In genomic region chr16:89657442-89658220, GRCh38 we compare ENCODE assay signal across 1 cellular context.
TF ChIP-seq lines count a peak whose summit lies in the region.

CHMP1A (minus strand) TSS chr16:89657708; CDS start chr16:89657588, 120 bp downstream.
SPATA33 (plus strand) TSS chr16:89657836; CDS start chr16:89657912, 76 bp downstream.

TF ChIP-seq in HepG2, 621 proteins besides CTCF, POLR2A, EP300 and RAD21 (continued from another document and continues in another):
- TF ChIP-seq ZNF383 (CRISPR knock-in tag; IDR thresholded peaks at IDR 0.05; ENCODE audit: borderline replicate concordance) = 0 out of 2 replicates have a peak, but pooled peaks have one; percentile 72
- TF ChIP-seq ZNF234 (CRISPR knock-in tag; conservative IDR thresholded peaks at IDR 0.05) = no peak
- peak; percentile 69 for TF ChIP-seq NFKB2 (CRISPR knock-in tag; IDR thresholded peaks at IDR 0.05; ENCODE audit: borderline replicate concordance)
- TF ChIP-seq ZNF33A (CRISPR knock-in tag; IDR thresholded peaks at IDR 0.05; ENCODE audit: borderline replicate concordance) = no peak
- no peak for TF ChIP-seq EZH2 (conservative IDR thresholded peaks at IDR 0.05; ENCODE audit: low read depth, low read length)
- no peak for TF ChIP-seq SMAD1 (CRISPR knock-in tag; IDR thresholded peaks at IDR 0.05; ENCODE audit: borderline replicate concordance, low read depth)
- no peak; the same call in 1 of the 2 replicates for TF ChIP-seq MEIS1 (CRISPR knock-in tag; IDR thresholded peaks at IDR 0.05; ENCODE audit: borderline replicate concordance)
- peak; percentile 92 for TF ChIP-seq ZNF547 (CRISPR knock-in tag; IDR thresholded peaks at IDR 0.05)
- TF ChIP-seq NFYC (CRISPR knock-in tag; IDR thresholded peaks at IDR 0.05) = 0 out of 2 replicates have a peak, but pooled peaks have one; percentile 8
- peak; percentile 73; the same call in 1 of the 2 replicates for TF ChIP-seq ZSCAN21 (CRISPR knock-in tag; IDR thresholded peaks at IDR 0.05; ENCODE audit: borderline replicate concordance)
- no peak; the same call in 1 of the 2 replicates for TF ChIP-seq CCDC6 (CRISPR knock-in tag; IDR thresholded peaks at IDR 0.05)
- no peak; the same call in 1 of the 2 replicates for TF ChIP-seq ATF3 (CRISPR knock-in tag; IDR thresholded peaks at IDR 0.05)
- TF ChIP-seq IRF2 (CRISPR knock-in tag; IDR thresholded peaks at IDR 0.05) = peak; percentile 80
- TF ChIP-seq ZFP36L2 (CRISPR knock-in tag; IDR thresholded peaks at IDR 0.05) = 0 out of 2 replicates have a peak, but pooled peaks have one; percentile 40
- peak; percentile 25; the same call in 1 of the 2 replicates for TF ChIP-seq THRA (CRISPR knock-in tag; IDR thresholded peaks at IDR 0.05; ENCODE audit: borderline replicate concordance)
- TF ChIP-seq IRF9 (CRISPR knock-in tag; IDR thresholded peaks at IDR 0.05; ENCODE audit: borderline replicate concordance) = peak; percentile 89; the same call in 1 of the 2 replicates
- no peak for TF ChIP-seq CREM (IDR thresholded peaks at IDR 0.05)
- no peak for TF ChIP-seq CREM (CRISPR knock-in tag; IDR thresholded peaks at IDR 0.05)
- TF ChIP-seq KLF9 (CRISPR knock-in tag; IDR thresholded peaks at IDR 0.05; ENCODE audit: low read depth) = peak; percentile 62
- peak; percentile 31; the same call in 1 of the 2 replicates for TF ChIP-seq CENPT (CRISPR knock-in tag; IDR thresholded peaks at IDR 0.05; ENCODE audit: low read depth)
- peak; percentile 18 for TF ChIP-seq XRCC5 (optimal IDR thresholded peaks at IDR 0.05; ENCODE audit: low read length)
- peak; percentile 65 for TF ChIP-seq POLR2AphosphoS5 (IDR thresholded peaks at IDR 0.05; ENCODE audit: low read depth, low read length)
- 0 out of 2 replicates have a peak, but pooled peaks have one; percentile 57 for TF ChIP-seq SIN3B (IDR thresholded peaks at IDR 0.05; ENCODE audit: low read length)
- no peak for TF ChIP-seq KDM1A (CRISPR knock-in tag; IDR thresholded peaks at IDR 0.05)
- TF ChIP-seq HIC2 (CRISPR knock-in tag; IDR thresholded peaks at IDR 0.05; ENCODE audit: low read depth) = 0 out of 2 replicates have a peak, but pooled peaks have one; percentile 30
- no peak for TF ChIP-seq RCOR2 (CRISPR knock-in tag; IDR thresholded peaks at IDR 0.05)
- TF ChIP-seq MXI1 (IDR thresholded peaks at IDR 0.05; ENCODE audit: borderline replicate concordance, low read depth, low read length) = peak; percentile 99
- TF ChIP-seq ZEB1 (IDR thresholded peaks at IDR 0.05; ENCODE audit: insufficient replicate concordance, low read depth) = peak; percentile 39
- no peak for TF ChIP-seq HNRNPUL1 (IDR thresholded peaks at IDR 0.05; ENCODE audit: low read depth, low read length)
- no peak for TF ChIP-seq POLR2AphosphoS2 (IDR thresholded peaks at IDR 0.05; ENCODE audit: low read depth, low read length)
- peak; percentile 97 for TF ChIP-seq HDAC1 (CRISPR knock-in tag; IDR thresholded peaks at IDR 0.05)
- no peak for TF ChIP-seq ATRX (CRISPR knock-in tag; IDR thresholded peaks at IDR 0.05; ENCODE audit: borderline replicate concordance)
- TF ChIP-seq ZNF124 (CRISPR knock-in tag; IDR thresholded peaks at IDR 0.05) = peak; percentile 79
- no peak for TF ChIP-seq RNF219 (CRISPR knock-in tag; IDR thresholded peaks at IDR 0.05)
- no peak for TF ChIP-seq THYN1 (CRISPR knock-in tag; IDR thresholded peaks at IDR 0.05; ENCODE audit: borderline replicate concordance, low read depth)
- no peak for TF ChIP-seq ZNF740 (CRISPR knock-in tag; IDR thresholded peaks at IDR 0.05)
- TF ChIP-seq ZNF3 (CRISPR knock-in tag; IDR thresholded peaks at IDR 0.05) = no peak
- TF ChIP-seq ADNP (CRISPR knock-in tag; IDR thresholded peaks at IDR 0.05) = 0 out of 2 replicates have a peak, but pooled peaks have one; percentile 37
- TF ChIP-seq HMGXB3 (CRISPR knock-in tag; IDR thresholded peaks at IDR 0.05; ENCODE audit: borderline replicate concordance) = 0 out of 2 replicates have a peak, but pooled peaks have one; percentile 40
- TF ChIP-seq RBFOX2 (IDR thresholded peaks at IDR 0.05; ENCODE audit: low read depth, low read length) = peak; percentile 95
- TF ChIP-seq ELF4 (CRISPR knock-in tag; IDR thresholded peaks at IDR 0.05; ENCODE audit: borderline replicate concordance) = peak; percentile 85; the same call in 1 of the 2 replicates
- no peak for TF ChIP-seq ZNF652 (CRISPR knock-in tag; IDR thresholded peaks at IDR 0.05; ENCODE audit: borderline replicate concordance, low read depth)
- peak; percentile 76; the same call in 1 of the 2 replicates for TF ChIP-seq KDM3A (CRISPR knock-in tag; IDR thresholded peaks at IDR 0.05; ENCODE audit: low read depth)
- no peak for TF ChIP-seq GATA4 (IDR thresholded peaks at IDR 0.05; ENCODE audit: borderline replicate concordance, low read depth)
- TF ChIP-seq SPEN (CRISPR knock-in tag; IDR thresholded peaks at IDR 0.05; ENCODE audit: low read depth) = peak; percentile 95
- TF ChIP-seq TEF (CRISPR knock-in tag; IDR thresholded peaks at IDR 0.05) = 0 out of 2 replicates have a peak, but pooled peaks have one; percentile 34
- TF ChIP-seq ZNF800 (CRISPR knock-in tag; IDR thresholded peaks at IDR 0.05) = peak; percentile 5; the same call in 1 of the 2 replicates
- 0 out of 2 replicates have a peak, but pooled peaks have one; percentile 77 for TF ChIP-seq ZNF576 (CRISPR knock-in tag; IDR thresholded peaks at IDR 0.05)
- TF ChIP-seq ZNF224 (CRISPR knock-in tag; IDR thresholded peaks at IDR 0.05) = no peak; the same call in 1 of the 2 replicates
- no peak for TF ChIP-seq FOXP1 (IDR thresholded peaks at IDR 0.05)
- no peak for TF ChIP-seq FOXP1 (CRISPR knock-in tag; IDR thresholded peaks at IDR 0.05)
- no peak for TF ChIP-seq ZNF674 (CRISPR knock-in tag; IDR thresholded peaks at IDR 0.05; ENCODE audit: low read depth)
